Comparison of ENCODE assay signal across 28 cellular contexts in genomic region chr9:137697193-137697592, GRCh38.
"Had no signal": no experiment of that assay in that cellular context is flagged by ENCODE, and none has a peak within 500 bp of the region (broad histone marks: within the 10 kb centered on the region; RNA-seq: fewer than 3 reads in every experiment).

No MANE protein-coding gene starts in this region.

- H3K27ac Mint-ChIP-seq: activated CD4-positive, alpha-beta T cell treated with anti-CD3 and anti-CD28 coated beads, Interleukin-2, amount 10 ng/mL, durations not matched to agents 7 days and 5 days; activated naive CD8-positive, alpha-beta T cell; T-helper 2 cell treated with Interferon-gamma antibody and Interleukin-4, amounts not matched to agents 5 μg/mL and 100 μg/mL, for 36 hours; type B pancreatic cell had no signal

- FAIRE-seq: endothelial cell of umbilical vein, frontal cortex had no signal

- H3K9me3 Mint-ChIP-seq: effector memory CD8-positive, alpha-beta T cell; memory B cell; type B pancreatic cell had no signal

- H3K4me3 ChIP-seq: adrenal gland, ascending aorta, colonic mucosa, dorsolateral prefrontal cortex, sigmoid colon, smooth muscle cell, testis had no signal

- ATAC-seq: effector memory CD8-positive, alpha-beta T cell; esophagus mucosa had no signal

- H3K4me3 Mint-ChIP-seq: activated CD4-positive, alpha-beta T cell treated with anti-CD3 and anti-CD28 coated beads, Interleukin-2, amount 10 ng/mL, durations not matched to agents 7 days and 5 days; activated naive CD8-positive, alpha-beta T cell; effector memory CD8-positive, alpha-beta T cell; memory B cell; nephron progenitor cell; T-helper 2 cell treated with Interferon-gamma antibody and Interleukin-4, amounts not matched to agents 5 μg/mL and 100 μg/mL, for 36 hours; type B pancreatic cell had no signal

- H3K9me3 ChIP-seq: adrenal gland, ascending aorta, colonic mucosa, sigmoid colon, testis had no signal

- H3K36me3 ChIP-seq: adrenal gland, ascending aorta, colonic mucosa, sigmoid colon had no signal

- H3K27me3 Mint-ChIP-seq: activated CD4-positive, alpha-beta T cell treated with anti-CD3 and anti-CD28 coated beads, Interleukin-2, amount 10 ng/mL, durations not matched to agents 7 days and 5 days; activated naive CD8-positive, alpha-beta T cell; effector memory CD8-positive, alpha-beta T cell; memory B cell; progenitor cell of endocrine pancreas; type B pancreatic cell had no signal

- DNase-seq: activated CD4-positive, alpha-beta T cell treated with anti-CD3 and anti-CD28 coated beads, Interleukin-2, amount 10 ng/mL, durations not matched to agents 7 days and 5 days; activated CD4-positive, CD25-positive, alpha-beta regulatory T cell treated with anti-CD3 and anti-CD28 coated beads, Interleukin-2, amount 50 U/mL, for 72 hours; activated T-cell treated with anti-CD3 and anti-CD28 coated beads, Interleukin-2, amount 50 U/mL, for 1 hour; adrenal gland; central memory CD4-positive, alpha-beta T cell; colonic mucosa; dorsolateral prefrontal cortex; effector memory CD8-positive, alpha-beta T cell; glutamatergic neuron; hippocampal formation; nephron progenitor cell; occipital lobe; retina; sigmoid colon; stimulated activated CD4-positive, alpha-beta T cell treated with anti-CD3 and anti-CD28 coated beads, Interleukin-15, amount 100 ng/mL, for 24 hours; stimulated activated naive CD4-positive, alpha-beta T cell; testis; WERI-Rb-1 had no signal

- H3K27me3 ChIP-seq: adrenal gland, ascending aorta, colonic mucosa, dorsolateral prefrontal cortex, sigmoid colon, testis had no signal

- H3K27ac ChIP-seq: ascending aorta, colonic mucosa, sigmoid colon, WERI-Rb-1 had no signal

- H3K4me1 ChIP-seq: colonic mucosa had no signal
